Comparison of ENCODE assay signal across 1 cellular context in the genomic region with DNA sequence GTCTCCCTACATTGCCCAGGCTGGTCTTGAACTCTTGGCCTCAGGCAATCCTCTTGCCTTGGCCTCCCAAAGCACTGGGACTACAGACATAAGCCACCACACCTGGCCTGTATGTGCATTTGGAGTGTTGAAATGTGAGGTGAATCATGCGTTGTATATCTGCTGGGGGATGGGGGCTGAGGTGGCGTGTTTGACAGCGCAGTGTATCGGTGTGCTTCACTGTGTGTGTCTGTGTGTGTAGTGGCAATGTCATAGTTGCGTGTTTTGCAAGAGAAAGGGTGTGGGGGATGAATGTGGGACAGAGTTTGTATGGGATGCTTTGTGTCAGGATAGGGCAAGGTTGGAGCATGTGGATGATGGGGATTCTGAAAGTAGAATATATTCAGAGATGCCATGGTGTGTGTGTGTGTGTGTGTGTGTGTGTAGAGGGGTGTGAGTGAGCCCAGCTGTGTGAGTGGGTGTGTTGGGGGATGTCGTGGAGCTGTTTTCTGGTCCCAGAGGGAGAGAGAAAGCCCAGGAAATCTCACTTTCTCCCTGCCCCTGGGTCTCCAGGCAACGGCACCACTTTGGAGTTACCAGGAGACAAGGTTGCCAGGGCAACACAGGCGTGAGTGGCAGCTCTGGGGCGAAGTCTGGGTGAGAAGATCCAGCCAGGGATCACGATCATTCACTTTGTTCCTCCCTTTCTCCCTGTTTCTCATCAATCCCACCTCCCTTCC.
TF ChIP-seq lines count a peak whose summit lies in the region.

No MANE protein-coding gene starts in this region.

TF ChIP-seq in WTC11, 78 proteins besides CTCF, POLR2A, EP300 and RAD21 (continued from another document):
- TF ChIP-seq, protein P1, sequence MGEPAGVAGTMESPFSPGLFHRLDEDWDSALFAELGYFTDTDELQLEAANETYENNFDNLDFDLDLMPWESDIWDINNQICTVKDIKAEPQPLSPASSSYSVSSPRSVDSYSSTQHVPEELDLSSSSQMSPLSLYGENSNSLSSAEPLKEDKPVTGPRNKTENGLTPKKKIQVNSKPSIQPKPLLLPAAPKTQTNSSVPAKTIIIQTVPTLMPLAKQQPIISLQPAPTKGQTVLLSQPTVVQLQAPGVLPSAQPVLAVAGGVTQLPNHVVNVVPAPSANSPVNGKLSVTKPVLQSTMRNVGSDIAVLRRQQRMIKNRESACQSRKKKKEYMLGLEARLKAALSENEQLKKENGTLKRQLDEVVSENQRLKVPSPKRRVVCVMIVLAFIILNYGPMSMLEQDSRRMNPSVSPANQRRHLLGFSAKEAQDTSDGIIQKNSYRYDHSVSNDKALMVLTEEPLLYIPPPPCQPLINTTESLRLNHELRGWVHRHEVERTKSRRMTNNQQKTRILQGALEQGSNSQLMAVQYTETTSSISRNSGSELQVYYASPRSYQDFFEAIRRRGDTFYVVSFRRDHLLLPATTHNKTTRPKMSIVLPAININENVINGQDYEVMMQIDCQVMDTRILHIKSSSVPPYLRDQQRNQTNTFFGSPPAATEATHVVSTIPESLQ (CRISPR knock-in tag; IDR thresholded peaks at IDR 0.05): no peak
- TF ChIP-seq NR1H2 (CRISPR knock-in tag; IDR thresholded peaks at IDR 0.05) (no peak), RELA (CRISPR knock-in tag; IDR thresholded peaks at IDR 0.05; ENCODE audit: borderline replicate concordance) (no peak), ZNF138 (CRISPR knock-in tag; conservative IDR thresholded peaks at IDR 0.05) (no peak), ZBTB21 (CRISPR knock-in tag; IDR thresholded peaks at IDR 0.05; ENCODE audit: borderline replicate concordance) (no peak), ZNF416 (CRISPR knock-in tag; IDR thresholded peaks at IDR 0.05) (no peak), OVOL2 (CRISPR knock-in tag; IDR thresholded peaks at IDR 0.05; ENCODE audit: borderline replicate concordance) (no peak), SOX15 (CRISPR knock-in tag; IDR thresholded peaks at IDR 0.05) (no peak), JUN (CRISPR knock-in tag; IDR thresholded peaks at IDR 0.05) (no peak), TEAD1 (CRISPR knock-in tag; IDR thresholded peaks at IDR 0.05) (no peak), MXD4 (CRISPR knock-in tag; IDR thresholded peaks at IDR 0.05; ENCODE audit: borderline replicate concordance) (no peak), NFYB (CRISPR knock-in tag; conservative IDR thresholded peaks at IDR 0.05; ENCODE audit: low read depth) (no peak)
- TF ChIP-seq, protein P2, sequence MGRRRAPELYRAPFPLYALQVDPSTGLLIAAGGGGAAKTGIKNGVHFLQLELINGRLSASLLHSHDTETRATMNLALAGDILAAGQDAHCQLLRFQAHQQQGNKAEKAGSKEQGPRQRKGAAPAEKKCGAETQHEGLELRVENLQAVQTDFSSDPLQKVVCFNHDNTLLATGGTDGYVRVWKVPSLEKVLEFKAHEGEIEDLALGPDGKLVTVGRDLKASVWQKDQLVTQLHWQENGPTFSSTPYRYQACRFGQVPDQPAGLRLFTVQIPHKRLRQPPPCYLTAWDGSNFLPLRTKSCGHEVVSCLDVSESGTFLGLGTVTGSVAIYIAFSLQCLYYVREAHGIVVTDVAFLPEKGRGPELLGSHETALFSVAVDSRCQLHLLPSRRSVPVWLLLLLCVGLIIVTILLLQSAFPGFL (CRISPR knock-in tag; IDR thresholded peaks at IDR 0.05; ENCODE audit: borderline replicate concordance): no peak
- TF ChIP-seq, protein P3, sequence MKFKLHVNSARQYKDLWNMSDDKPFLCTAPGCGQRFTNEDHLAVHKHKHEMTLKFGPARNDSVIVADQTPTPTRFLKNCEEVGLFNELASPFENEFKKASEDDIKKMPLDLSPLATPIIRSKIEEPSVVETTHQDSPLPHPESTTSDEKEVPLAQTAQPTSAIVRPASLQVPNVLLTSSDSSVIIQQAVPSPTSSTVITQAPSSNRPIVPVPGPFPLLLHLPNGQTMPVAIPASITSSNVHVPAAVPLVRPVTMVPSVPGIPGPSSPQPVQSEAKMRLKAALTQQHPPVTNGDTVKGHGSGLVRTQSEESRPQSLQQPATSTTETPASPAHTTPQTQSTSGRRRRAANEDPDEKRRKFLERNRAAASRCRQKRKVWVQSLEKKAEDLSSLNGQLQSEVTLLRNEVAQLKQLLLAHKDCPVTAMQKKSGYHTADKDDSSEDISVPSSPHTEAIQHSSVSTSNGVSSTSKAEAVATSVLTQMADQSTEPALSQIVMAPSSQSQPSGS (CRISPR knock-in tag; IDR thresholded peaks at IDR 0.05; ENCODE audit: borderline replicate concordance, low read depth): no peak
